Comparison of ENCODE assay signal across 21 cellular contexts in genomic region chr11:61881397-61881796, GRCh38. TPM values are rescaled to one million over a fixed set of nuclear protein-coding genes. Genes with fewer than 3 reads are reported as not detected.
DNase-seq lines count a peak whose midpoint lies in the region; ATAC-seq and TF ChIP-seq lines count a peak whose summit lies in the region.
"Had no signal": no experiment of that assay in that cellular context is flagged by ENCODE, and none has a peak within 500 bp of the region (broad histone marks: within the 10 kb centered on the region; RNA-seq: fewer than 3 reads in every experiment).

No MANE protein-coding gene starts in this region.

- H3K27ac Mint-ChIP-seq in natural killer cell: no peak overlapping the region
- H3K27ac Mint-ChIP-seq: activated CD8-positive, alpha-beta memory T cell treated with anti-CD3 and anti-CD28 coated beads, Interleukin-2, amount 10 ng/mL, durations not matched to agents 7 days and 5 days had no signal

- DNase-seq in ascending aorta (ENCODE audit: low spot score in 2 of 2) (no peak), right cardiac atrium (no peak), spleen (no peak), occipital lobe (lab: John Stamatoyannopoulos, UW) (no peak), natural killer cell (no peak), GM23248 (no peak)
- DNase-seq: activated CD4-positive, CD25-positive, alpha-beta regulatory T cell treated with anti-CD3 and anti-CD28 coated beads, Interleukin-2, amount 50 U/mL, for 72 hours; activated CD8-positive, alpha-beta memory T cell treated with anti-CD3 and anti-CD28 coated beads, Interleukin-2, amount 10 ng/mL, durations not matched to agents 7 days and 5 days; activated gamma-delta T cell; aorta; colonic mucosa; NCI-H1436 treated with DMSO at 0.1 percent for 48 hours; NCI-H345; NK-92 treated with Interleukin-12 subunit alpha and Interleukin-12 subunit beta, amount 100 ng/mL, for 24 hours; SHP77; stimulated activated CD4-positive, alpha-beta T cell treated with anti-CD3 and anti-CD28 coated beads, Interleukin-4, amount 100 ng/mL, for 4 hours; transverse colon had no signal

- no peaks in the 10 kb centered on the region for H3K9me3 Mint-ChIP-seq in natural killer cell

- no peaks in the 10 kb centered on the region for H3K9me2 ChIP-seq in GM23248 (ENCODE audit: insufficient read depth)

- no peak for TF ChIP-seq CTCF in ascending aorta (IDR thresholded peaks at IDR 0.05)
- TF ChIP-seq CTCF in spleen (IDR thresholded peaks at IDR 0.05 in 8 of 11, conservative IDR thresholded peaks at IDR 0.05 in 3 of 11): no peak
- no peak for TF ChIP-seq CTCF in natural killer cell (IDR thresholded peaks at IDR 0.05)

- H3K9ac ChIP-seq in HUES48 (ENCODE audit: low read depth, low read length) (no peak overlapping the region), GM23248 (no peak overlapping the region)

- ATAC-seq in right cardiac atrium (no peak), GM18861 (IDR thresholded peaks at IDR 0.05; ENCODE audit: unreplicated experiment) (no peak), natural killer cell (no peak)
- ATAC-seq: activated CD8-positive, alpha-beta memory T cell treated with anti-CD3 and anti-CD28 coated beads, Interleukin-2, amount 10 ng/mL, durations not matched to agents 7 days and 5 days had no signal

- in situ Hi-C loops in GM23248 (cut with MboI): loop anchor here (10.0 kb wide), 1 partner anchor 63 kb away; no protein-coding TSS in a partner anchor

- H3K4me2 ChIP-seq in GM23248 (ENCODE audit: unreplicated experiment): no peak overlapping the region

- H3K4me3 Mint-ChIP-seq in natural killer cell: no peak overlapping the region
- H3K4me3 Mint-ChIP-seq: activated CD8-positive, alpha-beta memory T cell treated with anti-CD3 and anti-CD28 coated beads, Interleukin-2, amount 10 ng/mL, durations not matched to agents 7 days and 5 days had no signal

- TF ChIP-seq POLR2A in spleen (IDR thresholded peaks at IDR 0.05): no peak

- H4K20me1 ChIP-seq in GM23248 (ENCODE audit: insufficient read depth): no peaks in the 10 kb centered on the region

- peaks cover 14% of the 10 kb centered on the region for H3K4me1 ChIP-seq in HUES48 (ENCODE audit: control insufficient read depth, insufficient read depth, low read length)
- H3K4me1 ChIP-seq in ascending aorta: peaks cover 8 to 40% of the 10 kb centered on the region in 2 donors
- no peaks in the 10 kb centered on the region for H3K4me1 ChIP-seq in right cardiac atrium (ENCODE audit: control insufficient read depth, insufficient read depth, low read length)
- peaks cover 0 to 33% (median 15%) of the 10 kb centered on the region in 6 donors for H3K4me1 ChIP-seq in spleen
- H3K4me1 ChIP-seq in GM23248 (ENCODE audit: insufficient read depth): peaks cover 17% of the 10 kb centered on the region
- H3K4me1 ChIP-seq: colonic mucosa, transverse colon had no signal

- no peak overlapping the region for H2AFZ ChIP-seq in GM23248

- H3K27me3 ChIP-seq in HUES48 (ENCODE audit: control insufficient read depth, insufficient read depth, low read length): no peaks in the 10 kb centered on the region
- no peaks in the 10 kb centered on the region for H3K27me3 ChIP-seq in ascending aorta
- no peaks in the 10 kb centered on the region for H3K27me3 ChIP-seq in right cardiac atrium (ENCODE audit: control insufficient read depth, insufficient read depth)
- no peaks in the 10 kb centered on the region for H3K27me3 ChIP-seq in spleen (replicated peaks in 1 of 7)
- no peaks in the 10 kb centered on the region for H3K27me3 ChIP-seq in GM23248 (replicated peaks; ENCODE audit: insufficient read depth)
- H3K27me3 ChIP-seq: colonic mucosa, transverse colon had no signal

- peaks cover 64% of the 10 kb centered on the region for H3K79me2 ChIP-seq in GM23248 (ENCODE audit: insufficient read depth)

- peaks cover 7% of the 10 kb centered on the region; the same call in 1 of the 2 replicates for H3K36me3 ChIP-seq in HUES48 (ENCODE audit: control insufficient read depth, insufficient read depth, low read length)
- peaks cover 19 to 38% of the 10 kb centered on the region in 2 donors for H3K36me3 ChIP-seq in ascending aorta
- H3K36me3 ChIP-seq in spleen: peaks cover 0 to 27% (median 3%) of the 10 kb centered on the region in 6 donors
- H3K36me3 ChIP-seq in GM23248 (ENCODE audit: low read depth): no peaks in the 10 kb centered on the region; the same call in 1 of the 2 replicates
- H3K36me3 ChIP-seq: colonic mucosa, transverse colon had no signal

- H3K36me3 Mint-ChIP-seq in natural killer cell: no peaks in the 10 kb centered on the region
- H3K36me3 Mint-ChIP-seq: activated CD8-positive, alpha-beta memory T cell treated with anti-CD3 and anti-CD28 coated beads, Interleukin-2, amount 10 ng/mL, durations not matched to agents 7 days and 5 days had no signal

- H3K9me3 ChIP-seq in HUES48 (ENCODE audit: control insufficient read depth, insufficient read depth, low read length): no peaks in the 10 kb centered on the region
- no peaks in the 10 kb centered on the region for H3K9me3 ChIP-seq in ascending aorta
- H3K9me3 ChIP-seq in right cardiac atrium (ENCODE audit: control insufficient read depth, low read length): no peaks in the 10 kb centered on the region
- H3K9me3 ChIP-seq in spleen: no peaks in the 10 kb centered on the region
- no peaks in the 10 kb centered on the region for H3K9me3 ChIP-seq in GM23248 (ENCODE audit: low read depth)
- H3K9me3 ChIP-seq: colonic mucosa, transverse colon had no signal

- intact Hi-C loops in ascending aorta (cut with DNase I) (no loop called here), right cardiac atrium (cut with DNase I) (no loop called here), spleen (cut with DNase I; ENCODE audit: low total_unique reads) (no loop called here), natural killer cell (cut with micrococcal nuclease) (no loop called here)

- H3K27me3 Mint-ChIP-seq in natural killer cell (ENCODE audit: low read depth in 2 of 2): no peaks in the 10 kb centered on the region
- H3K27me3 Mint-ChIP-seq: activated CD8-positive, alpha-beta memory T cell treated with anti-CD3 and anti-CD28 coated beads, Interleukin-2, amount 10 ng/mL, durations not matched to agents 7 days and 5 days had no signal

- 0 out of 2 replicates have a peak, but pooled peaks cover 3% of the 10 kb centered on the region for H3F3A ChIP-seq in GM23248 (ENCODE audit: insufficient read depth)

- peaks cover 0 to 8% of the 10 kb centered on the region in 2 donors for H3K4me1 Mint-ChIP-seq in natural killer cell
- H3K4me1 Mint-ChIP-seq: activated CD8-positive, alpha-beta memory T cell treated with anti-CD3 and anti-CD28 coated beads, Interleukin-2, amount 10 ng/mL, durations not matched to agents 7 days and 5 days had no signal

- H3K4me3 ChIP-seq in HUES48 (ENCODE audit: low read depth, low read length): no peak overlapping the region; the same call in 1 of the 2 replicates
- no peak overlapping the region for H3K4me3 ChIP-seq in ascending aorta
- H3K4me3 ChIP-seq in right cardiac atrium (ENCODE audit: low read length): no peak overlapping the region
- H3K4me3 ChIP-seq in spleen: no peak overlapping the region
- H3K4me3 ChIP-seq in GM23248: no peak overlapping the region
- H3K4me3 ChIP-seq: colonic mucosa, transverse colon had no signal

- whole genome bisulfite sequencing in right cardiac atrium: 74% methylated on average over 3 of the region's 3 CpGs
- 66 to 81% (median 72%) methylated on average over 3 of the region's 3 CpGs for WGBS in spleen, 5 donors
- WGBS in GM23248 (ENCODE audit: low coverage in 1 of 2, low lambda C conversion rate in 2 of 2, missing lambda C conversion rate in 2 of 2), 2 experiments: 78 to 81% methylated on average over 3 of the region's 3 CpGs

- peak overlapping the region; percentile 7 for H3K27ac ChIP-seq in HUES48 (ENCODE audit: low read depth, low read length)
- peak overlapping the region; percentile 46 to 49 for H3K27ac ChIP-seq in ascending aorta
- H3K27ac ChIP-seq in right cardiac atrium (ENCODE audit: low read length): peak overlapping the region; percentile 48
- peak overlapping the region in 5 of 8 donors; percentile 20 to 61 (median 52) for H3K27ac ChIP-seq in spleen
- no peak overlapping the region for H3K27ac ChIP-seq in GM23248
- H3K27ac ChIP-seq: colonic mucosa, epithelial cell of prostate, transverse colon had no signal

RNA-seq across cellular contexts. Expression of gene FADS3, which starts 9.9 kb away (rescaled TPM):
- 191 TPM for total RNA-seq in ascending aorta
- total RNA-seq in right cardiac atrium: 10 to 100 TPM; 37.5 to 50.1 (median 42.5) TPM
- polyA plus RNA-seq in right cardiac atrium: 43.1 TPM
- 10 to 100 TPM; 26.3 to 40.8 (median 32.0) TPM for total RNA-seq in spleen
- polyA plus RNA-seq in spleen: 10 to 100 TPM; 39.3 to 63.6 (median 52.7) TPM
- total RNA-seq in occipital lobe: 34.0 TPM
- total RNA-seq in natural killer cell: 10 to 100 TPM; 10.8 to 17.8 (median 11.5) TPM
- 203 and 272 TPM in 2 replicates for total RNA-seq in GM23248 (2014; rRNA removed; shearing (Covaris generic))
- 124 and 135 TPM in 2 replicates for polyA plus RNA-seq in GM23248 (2016; fragmentation: Nextera tagmentation; extraction: Ambion mirVana)

RNA-seq across cellular contexts. Expression of gene RAB3IL1, which starts 36.0 kb away (rescaled TPM):
- total RNA-seq in ascending aorta (23.2 TPM), right cardiac atrium (10 to 100 TPM; 12.0 to 18.9 (median 14.9) TPM), spleen (10 to 100 TPM; 34.3 to 57.1 (median 39.5) TPM), occipital lobe (2.3 TPM), natural killer cell (not detected)
- polyA plus RNA-seq in right cardiac atrium (9.7 TPM), spleen (10 to 100 TPM in 2 of 3 donors, 1 to 10 TPM in 1; 6.5 to 17.6 (median 14.1) TPM), GM23248 (2016; fragmentation: Nextera tagmentation; extraction: Ambion mirVana) (2.8 and 3.3 TPM in 2 replicates)
- 6.6 and 7.5 TPM in 2 replicates for total RNA-seq in GM23248 (2014; rRNA removed; shearing (Covaris generic))
- total RNA-seq: activated CD8-positive, alpha-beta memory T cell treated with anti-CD3 and anti-CD28 coated beads, Interleukin-2, amount 10 ng/mL, durations not matched to agents 7 days and 5 days; T-helper 2 cell treated with Interferon-gamma antibody and Interleukin-4, amounts not matched to agents 100 ng/mL and 5 ng/mL, for 36 hours had no signal

RNA-seq across cellular contexts. Expression of gene FADS2, which starts 53.3 kb away (rescaled TPM):
- total RNA-seq in ascending aorta (37.6 TPM), right cardiac atrium (10 to 100 TPM; 16.4 to 38.1 (median 31.1) TPM), spleen (10 to 100 TPM in 5 of 7 donors, 1 to 10 TPM in 2; 2.8 to 20.6 (median 11.1) TPM), occipital lobe (109 TPM), natural killer cell (10 to 100 TPM; 30.4 to 52.7 (median 34.4) TPM)
- polyA plus RNA-seq in right cardiac atrium (30.6 TPM), spleen (10 to 100 TPM in 2 of 3 donors, 1 to 10 TPM in 1; 5.5 to 16.8 (median 14.6) TPM), GM23248 (2016; fragmentation: Nextera tagmentation; extraction: Ambion mirVana) (5.5 and 6.3 TPM in 2 replicates)
- total RNA-seq in GM23248 (2014; rRNA removed; shearing (Covaris generic)): 5.2 and 7.7 TPM in 2 replicates
